In genomic region chr1:207223162-207223561, GRCh38 we compare ENCODE assay signal across 21 cellular contexts.
"Had no signal": no experiment of that assay in that cellular context is flagged by ENCODE, and none has a peak within 500 bp of the region (broad histone marks: within the 10 kb centered on the region; RNA-seq: fewer than 3 reads in every experiment).

No MANE protein-coding gene starts in this region.

- H3K36me3 ChIP-seq: sigmoid colon, thoracic aorta, upper lobe of left lung had no signal

- H3K4me3 ChIP-seq: sigmoid colon, thoracic aorta, upper lobe of left lung had no signal

- H3K27ac ChIP-seq: foreskin keratinocyte, parathyroid adenoma, sigmoid colon, thoracic aorta had no signal

- H3K36me3 Mint-ChIP-seq: activated naive CD8-positive, alpha-beta T cell treated with anti-CD3 and anti-CD28 coated beads, Interleukin-2, amount 10 ng/mL, durations not matched to agents 7 days and 5 days; naive thymus-derived CD8-positive, alpha-beta T cell; stimulated activated effector memory CD8-positive, alpha-beta T cell treated with anti-CD3 and anti-CD28 coated beads, Interleukin-12 subunit alpha, Interleukin-12 subunit beta, amount 100 ng/mL, for 72 hours; T-cell had no signal

- H3K27me3 ChIP-seq: foreskin keratinocyte, sigmoid colon, upper lobe of left lung had no signal

- H3K27me3 Mint-ChIP-seq: activated B cell treated with CpG ODN at 0.5 μM for 24 hours had no signal

- DNase-seq: activated B cell treated with CpG ODN at 0.5 μM for 24 hours; activated CD4-positive, alpha-beta memory T cell treated with anti-CD3 and anti-CD28 coated beads, Interleukin-2, amount 10 ng/mL, durations not matched to agents 7 days and 5 days; activated CD4-positive, alpha-beta T cell treated with anti-CD3 and anti-CD28 coated beads for 48 hours; activated naive CD4-positive, alpha-beta T cell treated with Interleukin-2 at 50 U/mL for 16 hours; activated naive CD8-positive, alpha-beta T cell treated with anti-CD3 and anti-CD28 coated beads, Interleukin-2, amount 10 ng/mL, durations not matched to agents 7 days and 5 days; activated T-cell treated with anti-CD3 and anti-CD28 coated beads, Interleukin-2, amount 50 U/mL, for 1 hour; amygdala; effector memory CD8-positive, alpha-beta T cell; glutamatergic neuron; left ventricle myocardium superior; naive thymus-derived CD8-positive, alpha-beta T cell; sigmoid colon; stimulated activated CD4-positive, alpha-beta T cell treated with anti-CD3 and anti-CD28 coated beads, Interleukin-4, amount 100 ng/mL, for 24 hours; T-cell; T-helper 9 cell; upper lobe of left lung had no signal

- H3K9me3 Mint-ChIP-seq: activated B cell treated with CpG ODN at 0.5 μM for 24 hours; activated T-helper 17 cell treated with anti-CD3 and anti-CD28 coated beads, Interleukin-2, amount 50 U/mL, for 72 hours; effector memory CD8-positive, alpha-beta T cell; naive thymus-derived CD8-positive, alpha-beta T cell; stimulated activated effector memory CD8-positive, alpha-beta T cell treated with anti-CD3 and anti-CD28 coated beads, Interleukin-12 subunit alpha, Interleukin-12 subunit beta, amount 100 ng/mL, for 72 hours; T-cell had no signal

- ATAC-seq: activated T-helper 17 cell treated with anti-CD3 and anti-CD28 coated beads, Interleukin-2, amount 50 U/mL, for 72 hours; effector memory CD8-positive, alpha-beta T cell; foreskin keratinocyte; left ventricle myocardium superior; naive thymus-derived CD8-positive, alpha-beta T cell; stimulated activated effector memory CD8-positive, alpha-beta T cell treated with anti-CD3 and anti-CD28 coated beads, Interleukin-12 subunit alpha, Interleukin-12 subunit beta, amount 100 ng/mL, for 72 hours; T-cell had no signal

- H3K4me1 Mint-ChIP-seq: activated CD4-positive, alpha-beta memory T cell treated with anti-CD3 and anti-CD28 coated beads, Interleukin-2, amount 10 ng/mL, durations not matched to agents 7 days and 5 days; stimulated activated effector memory CD8-positive, alpha-beta T cell treated with anti-CD3 and anti-CD28 coated beads, Interleukin-12 subunit alpha, Interleukin-12 subunit beta, amount 100 ng/mL, for 72 hours had no signal

- H3K4me1 ChIP-seq: parathyroid adenoma had no signal

- H3K9me3 ChIP-seq: sigmoid colon, thoracic aorta, upper lobe of left lung had no signal

- H3K4me3 Mint-ChIP-seq: activated B cell treated with CpG ODN at 0.5 μM for 24 hours; activated CD4-positive, alpha-beta memory T cell treated with anti-CD3 and anti-CD28 coated beads, Interleukin-2, amount 10 ng/mL, durations not matched to agents 7 days and 5 days; activated naive CD8-positive, alpha-beta T cell treated with anti-CD3 and anti-CD28 coated beads, Interleukin-2, amount 10 ng/mL, durations not matched to agents 7 days and 5 days; activated T-helper 17 cell treated with anti-CD3 and anti-CD28 coated beads, Interleukin-2, amount 50 U/mL, for 72 hours; effector memory CD8-positive, alpha-beta T cell; naive thymus-derived CD8-positive, alpha-beta T cell; stimulated activated effector memory CD8-positive, alpha-beta T cell treated with anti-CD3 and anti-CD28 coated beads, Interleukin-12 subunit alpha, Interleukin-12 subunit beta, amount 100 ng/mL, for 72 hours; T-cell had no signal

- H3K27ac Mint-ChIP-seq: activated B cell treated with CpG ODN at 0.5 μM for 24 hours; activated CD4-positive, alpha-beta memory T cell treated with anti-CD3 and anti-CD28 coated beads, Interleukin-2, amount 10 ng/mL, durations not matched to agents 7 days and 5 days; activated naive CD8-positive, alpha-beta T cell treated with anti-CD3 and anti-CD28 coated beads, Interleukin-2, amount 10 ng/mL, durations not matched to agents 7 days and 5 days; activated T-helper 17 cell treated with anti-CD3 and anti-CD28 coated beads, Interleukin-2, amount 50 U/mL, for 72 hours; effector memory CD8-positive, alpha-beta T cell; stimulated activated effector memory CD8-positive, alpha-beta T cell treated with anti-CD3 and anti-CD28 coated beads, Interleukin-12 subunit alpha, Interleukin-12 subunit beta, amount 100 ng/mL, for 72 hours; T-cell had no signal
